Comparison of ENCODE assay signal across 8 cellular contexts in the genomic region with DNA sequence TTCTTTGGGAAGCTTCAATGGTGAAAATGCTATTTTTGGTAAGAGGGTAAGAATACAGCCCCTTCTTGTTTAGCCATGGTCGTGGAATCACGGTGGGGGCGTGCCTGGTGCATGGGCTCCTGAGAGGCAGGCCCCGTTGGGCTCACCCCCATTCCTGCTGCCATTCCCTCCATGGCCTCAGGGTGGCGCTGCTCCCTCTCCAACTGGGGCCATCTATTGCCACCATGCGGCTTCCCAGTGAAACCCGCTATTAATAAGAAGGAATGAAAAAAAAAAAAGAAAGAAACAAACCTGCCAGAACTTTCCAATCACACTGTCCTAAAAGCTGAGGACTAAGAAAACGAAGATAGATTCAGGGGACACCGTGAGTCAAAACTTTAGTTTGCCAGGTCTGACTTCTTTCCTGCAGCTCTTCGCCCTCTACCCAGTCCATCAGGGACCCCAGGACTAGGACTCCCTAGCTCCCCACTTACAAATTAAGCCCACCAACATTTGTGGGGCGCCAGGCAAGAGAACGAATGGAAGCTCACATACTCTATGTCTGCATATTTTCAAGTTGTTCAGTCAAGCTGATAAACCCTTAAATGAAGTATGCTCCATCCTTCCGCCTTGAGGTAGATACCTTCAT. TPM values are rescaled to one million over a fixed set of nuclear protein-coding genes. Genes with fewer than 3 reads are reported as not detected.
DNase-seq lines count a peak whose midpoint lies in the region; ATAC-seq and TF ChIP-seq lines count a peak whose summit lies in the region.

No MANE protein-coding gene starts in this region.

- H3K36me3 Mint-ChIP-seq in glutamatergic neuron (ENCODE audit: unreplicated experiment) = no peaks in the 10 kb centered on the region

- intact Hi-C loops in posterior vena cava (cut with DNase I) = loop anchor here (2.0 to 5.0 kb wide), 2 partner anchors 119 to 120 kb away; no protein-coding TSS in a partner anchor

- peak; percentile 99 for ATAC-seq in SK-N-SH treated with all-trans-retinoic acid at 6 μM for 48 hours

- H3K4me3 Mint-ChIP-seq in glutamatergic neuron (ENCODE audit: unreplicated experiment) = no peak overlapping the region

- TF ChIP-seq CTCF in LNCAP (IDR thresholded peaks at IDR 0.05) = peak; percentile 100
- TF ChIP-seq CTCF in glutamatergic neuron (IDR thresholded peaks at IDR 0.05; ENCODE audit: partially characterized antibody, unreplicated experiment) = peak; percentile 97

- no peak overlapping the region for H3K27ac Mint-ChIP-seq in glutamatergic neuron (ENCODE audit: unreplicated experiment)

- DNase-seq in AG20443 (ENCODE audit: low spot score) = peak; percentile 88
- DNase-seq in GM19240 (ENCODE audit: insufficient read length, low spot score) = peak; percentile 67
- DNase-seq in activated naive CD4-positive, alpha-beta T cell treated with Interleukin-2 at 50 U/mL for 16 hours = peak; percentile 85
- DNase-seq in glutamatergic neuron = peak; percentile 87
- DNase-seq in posterior vena cava (ENCODE audit: low spot score) = peak; percentile 94
- peak; percentile 86 for DNase-seq in ureter (ENCODE audit: low spot score)

- H3K4me1 Mint-ChIP-seq in glutamatergic neuron (ENCODE audit: low read depth, unreplicated experiment) = peaks cover 2% of the 10 kb centered on the region

- no peaks in the 10 kb centered on the region for H3K27me3 Mint-ChIP-seq in glutamatergic neuron (ENCODE audit: unreplicated experiment)

- peaks cover 2% of the 10 kb centered on the region for H3K9me3 Mint-ChIP-seq in glutamatergic neuron (ENCODE audit: unreplicated experiment)

TF ChIP-seq in SK-N-SH treated with all-trans-retinoic acid at 6 μM for 48 hours, 23 proteins besides CTCF, POLR2A, EP300 and RAD21:
- TF ChIP-seq GLIS3 (CRISPR knock-in tag; IDR thresholded peaks at IDR 0.05) (no peak), ZNF70 (CRISPR knock-in tag; IDR thresholded peaks at IDR 0.05) (no peak), ZNF8 (CRISPR knock-in tag; IDR thresholded peaks at IDR 0.05) (no peak), ZFP30 (CRISPR knock-in tag; IDR thresholded peaks at IDR 0.05) (no peak), BACH2 (CRISPR knock-in tag; IDR thresholded peaks at IDR 0.05; ENCODE audit: borderline replicate concordance) (no peak), ZFP3 (CRISPR knock-in tag; IDR thresholded peaks at IDR 0.05) (no peak), TOX (CRISPR knock-in tag; IDR thresholded peaks at IDR 0.05; ENCODE audit: borderline replicate concordance) (no peak), OSR1 (CRISPR knock-in tag; IDR thresholded peaks at IDR 0.05) (no peak), ZC3H10 (CRISPR knock-in tag; IDR thresholded peaks at IDR 0.05) (no peak), ARNTL (CRISPR knock-in tag; IDR thresholded peaks at IDR 0.05; ENCODE audit: borderline replicate concordance, low read depth) (no peak)
- TF ChIP-seq, protein P1, sequence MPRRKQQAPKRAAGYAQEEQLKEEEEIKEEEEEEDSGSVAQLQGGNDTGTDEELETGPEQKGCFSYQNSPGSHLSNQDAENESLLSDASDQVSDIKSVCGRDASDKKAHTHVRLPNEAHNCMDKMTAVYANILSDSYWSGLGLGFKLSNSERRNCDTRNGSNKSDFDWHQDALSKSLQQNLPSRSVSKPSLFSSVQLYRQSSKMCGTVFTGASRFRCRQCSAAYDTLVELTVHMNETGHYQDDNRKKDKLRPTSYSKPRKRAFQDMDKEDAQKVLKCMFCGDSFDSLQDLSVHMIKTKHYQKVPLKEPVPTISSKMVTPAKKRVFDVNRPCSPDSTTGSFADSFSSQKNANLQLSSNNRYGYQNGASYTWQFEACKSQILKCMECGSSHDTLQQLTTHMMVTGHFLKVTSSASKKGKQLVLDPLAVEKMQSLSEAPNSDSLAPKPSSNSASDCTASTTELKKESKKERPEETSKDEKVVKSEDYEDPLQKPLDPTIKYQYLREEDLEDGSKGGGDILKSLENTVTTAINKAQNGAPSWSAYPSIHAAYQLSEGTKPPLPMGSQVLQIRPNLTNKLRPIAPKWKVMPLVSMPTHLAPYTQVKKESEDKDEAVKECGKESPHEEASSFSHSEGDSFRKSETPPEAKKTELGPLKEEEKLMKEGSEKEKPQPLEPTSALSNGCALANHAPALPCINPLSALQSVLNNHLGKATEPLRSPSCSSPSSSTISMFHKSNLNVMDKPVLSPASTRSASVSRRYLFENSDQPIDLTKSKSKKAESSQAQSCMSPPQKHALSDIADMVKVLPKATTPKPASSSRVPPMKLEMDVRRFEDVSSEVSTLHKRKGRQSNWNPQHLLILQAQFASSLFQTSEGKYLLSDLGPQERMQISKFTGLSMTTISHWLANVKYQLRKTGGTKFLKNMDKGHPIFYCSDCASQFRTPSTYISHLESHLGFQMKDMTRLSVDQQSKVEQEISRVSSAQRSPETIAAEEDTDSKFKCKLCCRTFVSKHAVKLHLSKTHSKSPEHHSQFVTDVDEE (CRISPR knock-in tag; IDR thresholded peaks at IDR 0.05) = no peak
- TF ChIP-seq, protein P2, sequence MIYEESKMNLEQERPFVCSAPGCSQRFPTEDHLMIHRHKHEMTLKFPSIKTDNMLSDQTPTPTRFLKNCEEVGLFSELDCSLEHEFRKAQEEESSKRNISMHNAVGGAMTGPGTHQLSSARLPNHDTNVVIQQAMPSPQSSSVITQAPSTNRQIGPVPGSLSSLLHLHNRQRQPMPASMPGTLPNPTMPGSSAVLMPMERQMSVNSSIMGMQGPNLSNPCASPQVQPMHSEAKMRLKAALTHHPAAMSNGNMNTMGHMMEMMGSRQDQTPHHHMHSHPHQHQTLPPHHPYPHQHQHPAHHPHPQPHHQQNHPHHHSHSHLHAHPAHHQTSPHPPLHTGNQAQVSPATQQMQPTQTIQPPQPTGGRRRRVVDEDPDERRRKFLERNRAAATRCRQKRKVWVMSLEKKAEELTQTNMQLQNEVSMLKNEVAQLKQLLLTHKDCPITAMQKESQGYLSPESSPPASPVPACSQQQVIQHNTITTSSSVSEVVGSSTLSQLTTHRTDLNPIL (CRISPR knock-in tag; IDR thresholded peaks at IDR 0.05; ENCODE audit: low read depth) = no peak
- TF ChIP-seq, protein P3, sequence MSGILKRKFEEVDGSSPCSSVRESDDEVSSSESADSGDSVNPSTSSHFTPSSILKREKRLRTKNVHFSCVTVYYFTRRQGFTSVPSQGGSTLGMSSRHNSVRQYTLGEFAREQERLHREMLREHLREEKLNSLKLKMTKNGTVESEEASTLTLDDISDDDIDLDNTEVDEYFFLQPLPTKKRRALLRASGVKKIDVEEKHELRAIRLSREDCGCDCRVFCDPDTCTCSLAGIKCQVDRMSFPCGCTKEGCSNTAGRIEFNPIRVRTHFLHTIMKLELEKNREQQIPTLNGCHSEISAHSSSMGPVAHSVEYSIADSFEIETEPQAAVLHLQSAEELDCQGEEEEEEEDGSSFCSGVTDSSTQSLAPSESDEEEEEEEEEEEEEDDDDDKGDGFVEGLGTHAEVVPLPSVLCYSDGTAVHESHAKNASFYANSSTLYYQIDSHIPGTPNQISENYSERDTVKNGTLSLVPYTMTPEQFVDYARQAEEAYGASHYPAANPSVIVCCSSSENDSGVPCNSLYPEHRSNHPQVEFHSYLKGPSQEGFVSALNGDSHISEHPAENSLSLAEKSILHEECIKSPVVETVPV (CRISPR knock-in tag; IDR thresholded peaks at IDR 0.05) = no peak
- TF ChIP-seq, protein P4, sequence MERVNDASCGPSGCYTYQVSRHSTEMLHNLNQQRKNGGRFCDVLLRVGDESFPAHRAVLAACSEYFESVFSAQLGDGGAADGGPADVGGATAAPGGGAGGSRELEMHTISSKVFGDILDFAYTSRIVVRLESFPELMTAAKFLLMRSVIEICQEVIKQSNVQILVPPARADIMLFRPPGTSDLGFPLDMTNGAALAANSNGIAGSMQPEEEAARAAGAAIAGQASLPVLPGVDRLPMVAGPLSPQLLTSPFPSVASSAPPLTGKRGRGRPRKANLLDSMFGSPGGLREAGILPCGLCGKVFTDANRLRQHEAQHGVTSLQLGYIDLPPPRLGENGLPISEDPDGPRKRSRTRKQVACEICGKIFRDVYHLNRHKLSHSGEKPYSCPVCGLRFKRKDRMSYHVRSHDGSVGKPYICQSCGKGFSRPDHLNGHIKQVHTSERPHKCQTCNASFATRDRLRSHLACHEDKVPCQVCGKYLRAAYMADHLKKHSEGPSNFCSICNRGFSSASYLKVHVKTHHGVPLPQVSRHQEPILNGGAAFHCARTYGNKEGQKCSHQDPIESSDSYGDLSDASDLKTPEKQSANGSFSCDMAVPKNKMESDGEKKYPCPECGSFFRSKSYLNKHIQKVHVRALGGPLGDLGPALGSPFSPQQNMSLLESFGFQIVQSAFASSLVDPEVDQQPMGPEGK (CRISPR knock-in tag; IDR thresholded peaks at IDR 0.05; ENCODE audit: borderline replicate concordance) = no peak
- TF ChIP-seq, protein P5, sequence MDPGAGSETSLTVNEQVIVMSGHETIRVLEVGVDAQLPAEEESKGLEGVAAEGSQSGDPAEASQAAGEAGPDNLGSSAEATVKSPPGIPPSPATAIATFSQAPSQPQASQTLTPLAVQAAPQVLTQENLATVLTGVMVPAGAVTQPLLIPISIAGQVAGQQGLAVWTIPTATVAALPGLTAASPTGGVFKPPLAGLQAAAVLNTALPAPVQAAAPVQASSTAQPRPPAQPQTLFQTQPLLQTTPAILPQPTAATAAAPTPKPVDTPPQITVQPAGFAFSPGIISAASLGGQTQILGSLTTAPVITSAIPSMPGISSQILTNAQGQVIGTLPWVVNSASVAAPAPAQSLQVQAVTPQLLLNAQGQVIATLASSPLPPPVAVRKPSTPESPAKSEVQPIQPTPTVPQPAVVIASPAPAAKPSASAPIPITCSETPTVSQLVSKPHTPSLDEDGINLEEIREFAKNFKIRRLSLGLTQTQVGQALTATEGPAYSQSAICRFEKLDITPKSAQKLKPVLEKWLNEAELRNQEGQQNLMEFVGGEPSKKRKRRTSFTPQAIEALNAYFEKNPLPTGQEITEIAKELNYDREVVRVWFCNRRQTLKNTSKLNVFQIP (CRISPR knock-in tag; IDR thresholded peaks at IDR 0.05; ENCODE audit: borderline replicate concordance, low read depth) = no peak

RNA-seq across cellular contexts. Expression of a gene that starts 30.6 kb away (rescaled TPM):
- total RNA-seq in glutamatergic neuron (ENCODE audit: unreplicated experiment) = 101 TPM
- 100 to 1,000 TPM in 1 of 2 donors, 10 to 100 TPM in 1; 88.7 to 142 TPM for total RNA-seq in posterior vena cava
- 134 TPM for total RNA-seq in ureter

Comparison
In these comparisons a context has a peak if more than half of its experiments do, and no peak if none do; other contexts are left out.
1. Peak in every context shown above with its lines: DNase-seq and ATAC-seq.